In the genomic region with DNA sequence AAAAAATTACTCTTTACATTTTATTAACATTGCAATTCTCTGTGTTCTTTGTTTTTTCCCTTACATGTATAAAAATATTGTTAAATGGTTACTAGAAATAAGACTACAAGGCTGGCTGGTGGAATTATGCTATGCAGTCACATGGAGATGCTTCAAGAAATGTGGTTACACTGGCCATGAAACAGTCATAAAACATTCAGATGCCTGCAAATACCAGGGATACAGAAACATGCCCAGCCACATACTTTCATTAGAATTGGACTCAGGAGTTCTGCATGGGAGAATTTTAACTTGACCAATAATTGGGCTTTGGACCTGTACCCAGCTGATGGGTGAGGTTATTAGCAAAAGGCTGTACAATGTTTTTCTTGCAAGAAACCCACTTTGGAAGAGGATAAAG, we compare ENCODE assay signal across 29 cellular contexts.
"Had no signal": no experiment of that assay in that cellular context is flagged by ENCODE, and none has a peak within 500 bp of the region (broad histone marks: within the 10 kb centered on the region; RNA-seq: fewer than 3 reads in every experiment).

No MANE protein-coding gene starts in this region.

- H3K36me3 Mint-ChIP-seq: activated CD4-positive, alpha-beta memory T cell treated with anti-CD3 and anti-CD28 coated beads for 36 hours; activated naive CD4-positive, alpha-beta T cell treated with anti-CD3 and anti-CD28 coated beads, Interleukin-2, amount 10 ng/mL, durations not matched to agents 7 days and 5 days; activated naive CD8-positive, alpha-beta T cell treated with anti-CD3 and anti-CD28 coated beads for 36 hours; brain; T-cell had no signal

- H3K27me3 Mint-ChIP-seq: activated CD4-positive, alpha-beta memory T cell treated with anti-CD3 and anti-CD28 coated beads for 36 hours; activated CD4-positive, alpha-beta T cell treated with anti-CD3 and anti-CD28 coated beads, Interleukin-2, amount 10 ng/mL, durations not matched to agents 7 days and 5 days; activated naive CD4-positive, alpha-beta T cell treated with anti-CD3 and anti-CD28 coated beads, Interleukin-2, amount 10 ng/mL, durations not matched to agents 7 days and 5 days; activated naive CD8-positive, alpha-beta T cell treated with anti-CD3 and anti-CD28 coated beads for 36 hours; activated T-helper 17 cell treated with anti-CD3 and anti-CD28 coated beads, Interleukin-2, amount 50 U/mL, for 72 hours; brain; T-cell had no signal

- DNase-seq: activated CD4-positive, alpha-beta memory T cell treated with anti-CD3 and anti-CD28 coated beads for 36 hours; activated CD4-positive, alpha-beta T cell treated with anti-CD3 and anti-CD28 coated beads, Interleukin-2, amount 10 ng/mL, durations not matched to agents 7 days and 5 days; activated CD4-positive, CD25-positive, alpha-beta regulatory T cell; activated gamma-delta T cell; activated naive CD4-positive, alpha-beta T cell treated with anti-CD3 and anti-CD28 coated beads, Interleukin-2, amount 10 ng/mL, durations not matched to agents 7 days and 5 days; activated naive CD8-positive, alpha-beta T cell treated with anti-CD3 and anti-CD28 coated beads for 36 hours; activated T-cell treated with anti-CD3 and anti-CD28 coated beads for 4 hours; activated T-cell treated with anti-CD3 and anti-CD28 coated beads, Interleukin-2, amount 50 U/mL, for 48 hours; anterior cingulate cortex; MM.1S; NCI-H1105; NCI-H1436; NCI-H1694 treated with DMSO at 0.1 percent for 48 hours; NCI-H2081; NCI-H510A treated with DMSO at 0.1 percent for 48 hours; NCI-H69; NK-92 treated with Interleukin-12 subunit alpha and Interleukin-12 subunit beta, amount 100 ng/mL, for 24 hours; OCI-M1; RPMI8226; T-cell; T-helper 2 cell; T1000 had no signal

- H3K27ac Mint-ChIP-seq: activated CD4-positive, alpha-beta memory T cell treated with anti-CD3 and anti-CD28 coated beads for 36 hours; activated CD4-positive, alpha-beta T cell treated with anti-CD3 and anti-CD28 coated beads, Interleukin-2, amount 10 ng/mL, durations not matched to agents 7 days and 5 days; activated naive CD4-positive, alpha-beta T cell treated with anti-CD3 and anti-CD28 coated beads, Interleukin-2, amount 10 ng/mL, durations not matched to agents 7 days and 5 days; activated naive CD8-positive, alpha-beta T cell treated with anti-CD3 and anti-CD28 coated beads for 36 hours; activated T-helper 17 cell treated with anti-CD3 and anti-CD28 coated beads, Interleukin-2, amount 50 U/mL, for 72 hours; brain; T-cell had no signal

- H3K4me1 Mint-ChIP-seq: activated CD4-positive, alpha-beta T cell treated with anti-CD3 and anti-CD28 coated beads, Interleukin-2, amount 10 ng/mL, durations not matched to agents 7 days and 5 days; activated naive CD4-positive, alpha-beta T cell treated with anti-CD3 and anti-CD28 coated beads, Interleukin-2, amount 10 ng/mL, durations not matched to agents 7 days and 5 days; activated naive CD8-positive, alpha-beta T cell treated with anti-CD3 and anti-CD28 coated beads for 36 hours; activated T-helper 17 cell treated with anti-CD3 and anti-CD28 coated beads, Interleukin-2, amount 50 U/mL, for 72 hours; brain; T-cell had no signal

- H3K4me3 ChIP-seq: SK-N-MC had no signal

- H3K27ac ChIP-seq: KMS-11, SK-N-MC, VCaP had no signal

- ATAC-seq: activated T-helper 17 cell treated with anti-CD3 and anti-CD28 coated beads, Interleukin-2, amount 50 U/mL, for 72 hours; Panc1; Right ventricle myocardium inferior; T-cell had no signal

- H3K4me3 Mint-ChIP-seq: activated CD4-positive, alpha-beta memory T cell treated with anti-CD3 and anti-CD28 coated beads for 36 hours; activated CD4-positive, alpha-beta T cell treated with anti-CD3 and anti-CD28 coated beads, Interleukin-2, amount 10 ng/mL, durations not matched to agents 7 days and 5 days; activated naive CD4-positive, alpha-beta T cell treated with anti-CD3 and anti-CD28 coated beads, Interleukin-2, amount 10 ng/mL, durations not matched to agents 7 days and 5 days; activated naive CD8-positive, alpha-beta T cell treated with anti-CD3 and anti-CD28 coated beads for 36 hours; activated T-helper 17 cell treated with anti-CD3 and anti-CD28 coated beads, Interleukin-2, amount 50 U/mL, for 72 hours; brain; T-cell had no signal
